21 cellular contexts compared by ENCODE assay signal in the genomic region with DNA sequence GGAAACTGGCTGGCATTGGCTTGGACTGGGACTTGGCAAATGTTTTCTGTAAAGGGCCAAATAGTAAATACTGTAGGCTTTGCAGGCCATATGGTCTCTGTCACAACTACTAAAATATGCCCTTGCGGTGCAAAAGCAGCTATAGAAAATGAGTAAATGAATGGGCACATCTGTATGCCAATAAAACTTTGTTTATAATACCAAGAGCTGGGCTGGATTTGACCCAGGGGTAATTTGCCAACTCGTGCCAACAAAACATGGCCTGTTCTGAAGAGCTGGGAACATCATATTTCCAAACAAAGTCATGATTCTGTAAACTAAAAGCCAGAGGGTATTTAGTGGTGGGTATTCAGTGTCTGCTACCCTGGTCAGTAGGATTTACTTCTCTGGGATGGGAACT.
"Had no signal": no experiment of that assay in that cellular context is flagged by ENCODE, and none has a peak within 500 bp of the region (broad histone marks: within the 10 kb centered on the region; RNA-seq: fewer than 3 reads in every experiment).

No MANE protein-coding gene starts in this region.

- H3K36me3 ChIP-seq: esophagus muscularis mucosa, gastrocnemius medialis, heart right ventricle, left lung, lower lobe of right lung had no signal

- H3K4me3 ChIP-seq: coronary artery, dorsolateral prefrontal cortex, esophagus muscularis mucosa, gastrocnemius medialis, heart right ventricle, left lung, lower lobe of right lung, mucosa of descending colon had no signal

- H3K9me3 ChIP-seq: gastrocnemius medialis, lower lobe of right lung had no signal

- H3K27ac Mint-ChIP-seq: mesothelial cell of epicardium; naive B cell; naive thymus-derived CD8-positive, alpha-beta T cell had no signal

- DNase-seq: dermis blood vessel endothelial cell; dorsolateral prefrontal cortex; effector CD4-positive, alpha-beta T cell; effector memory CD4-positive, alpha-beta T cell; foreskin keratinocyte; gastrocnemius medialis; glutamatergic neuron; head of caudate nucleus; heart right ventricle; hippocampal formation; left cardiac atrium; left lung; left ventricle myocardium superior; lower lobe of right lung; mesenchymal stem cell; mucosa of descending colon; naive B cell; naive thymus-derived CD8-positive, alpha-beta T cell had no signal

- H3K36me3 Mint-ChIP-seq: naive B cell; naive thymus-derived CD8-positive, alpha-beta T cell had no signal

- H3K4me3 Mint-ChIP-seq: mesothelial cell of epicardium; naive B cell; naive thymus-derived CD8-positive, alpha-beta T cell had no signal

- H3K27me3 ChIP-seq: dorsolateral prefrontal cortex, esophagus muscularis mucosa, foreskin keratinocyte, gastrocnemius medialis, heart right ventricle, left lung had no signal

- ATAC-seq: foreskin keratinocyte; gastrocnemius medialis; heart right ventricle; left cardiac atrium; left lung; left ventricle myocardium superior; lower lobe of right lung; mucosa of descending colon; naive thymus-derived CD8-positive, alpha-beta T cell had no signal

- H3K4me1 Mint-ChIP-seq: naive B cell; naive thymus-derived CD8-positive, alpha-beta T cell had no signal
